Comparison of ENCODE assay signal across 14 cellular contexts in genomic region chr4:26346203-26346620, GRCh38. TPM values are rescaled to one million over a fixed set of nuclear protein-coding genes. Genes with fewer than 3 reads are reported as not detected.
A peak's percentile ranks its signal among the peaks of the same experiment; 100 is the strongest.
DNase-seq lines count a peak whose midpoint lies in the region; ATAC-seq, FAIRE-seq and TF ChIP-seq lines count a peak whose summit lies in the region.
"Had no signal": no experiment of that assay in that cellular context is flagged by ENCODE, and none has a peak within 500 bp of the region (broad histone marks: within the 10 kb centered on the region; RNA-seq: fewer than 3 reads in every experiment).

No MANE protein-coding gene starts in this region.

- H3K9me3 Mint-ChIP-seq in activated naive CD4-positive, alpha-beta T cell treated with anti-CD3 and anti-CD28 coated beads for 36 hours, result no peaks in the 10 kb centered on the region
- no peaks in the 10 kb centered on the region for H3K9me3 Mint-ChIP-seq in activated naive CD4-positive, alpha-beta T cell treated with anti-CD3 and anti-CD28 coated beads, Interleukin-2, amount 10 ng/mL, durations not matched to agents 7 days and 5 days
- H3K9me3 Mint-ChIP-seq: naive B cell had no signal

- CTCF ChIA-PET in activated naive CD4-positive, alpha-beta T cell treated with anti-CD3 and anti-CD28 coated beads for 36 hours (lab: Charles Lee), result interaction anchor here (0.7 to 4.1 kb wide), 2 partner anchors 15 to 64 kb away, joined by 3 to 33 read pairs; no protein-coding TSS in a partner anchor
- CTCF ChIA-PET in activated naive CD4-positive, alpha-beta T cell treated with anti-CD3 and anti-CD28 coated beads, Interleukin-2, amount 10 ng/mL, durations not matched to agents 7 days and 5 days (lab: Charles Lee), result interaction anchor here (0.6 kb wide), 1 partner anchor 82 kb away, joined by 3 read pairs; no protein-coding TSS in a partner anchor

- TF ChIP-seq CTCF in bronchial epithelial cell (IDR thresholded peaks at IDR 0.05; ENCODE audit: insufficient read depth, low read length, severe bottlenecking) (no peak), kidney (IDR thresholded peaks at IDR 0.05; ENCODE audit: borderline replicate concordance, extremely low read depth, insufficient read depth) (no peak)

- no peaks in the 10 kb centered on the region for H3K36me3 ChIP-seq in bronchial epithelial cell (ENCODE audit: control insufficient read depth, insufficient read depth, low read length)
- H3K36me3 ChIP-seq in iPS-20b (ENCODE audit: insufficient read depth, low read depth, low read length), result no peaks in the 10 kb centered on the region
- H3K36me3 ChIP-seq in kidney (ENCODE audit: control insufficient read depth in 1 of 2, insufficient read depth in 2 of 2, low read length in 2 of 2), result no peaks in the 10 kb centered on the region
- H3K36me3 ChIP-seq: gastrocnemius medialis had no signal

- H3K4me3 ChIP-seq in bronchial epithelial cell (ENCODE audit: low read depth, low read length), result no peak overlapping the region
- peak overlapping the region; percentile 11; the same call in 1 of the 2 replicates for H3K4me3 ChIP-seq in iPS-20b (ENCODE audit: low read length)
- no peak overlapping the region for H3K4me3 ChIP-seq in kidney (ENCODE audit: low read length in 2 of 2)

- H3K9ac ChIP-seq in iPS-20b (ENCODE audit: low read depth, low read length), result peak overlapping the region; percentile 26; the same call in 1 of the 2 replicates
- no peak overlapping the region for H3K9ac ChIP-seq in kidney (ENCODE audit: low read length in 2 of 2)

- H3K4me1 Mint-ChIP-seq in activated naive CD4-positive, alpha-beta T cell treated with anti-CD3 and anti-CD28 coated beads for 36 hours (ENCODE audit: low read depth), result peaks cover 71% of the 10 kb centered on the region
- peaks cover 20% of the 10 kb centered on the region for H3K4me1 Mint-ChIP-seq in activated naive CD4-positive, alpha-beta T cell treated with anti-CD3 and anti-CD28 coated beads, Interleukin-2, amount 10 ng/mL, durations not matched to agents 7 days and 5 days

- H3K4me1 ChIP-seq in iPS-20b (ENCODE audit: insufficient read depth, low read length), result peaks cover 19% of the 10 kb centered on the region
- H3K4me1 ChIP-seq in kidney (ENCODE audit: control insufficient read depth in 1 of 2, insufficient read depth in 1 of 2, low read depth in 1 of 2, low read length in 2 of 2), result peaks cover 6 to 14% of the 10 kb centered on the region in 2 donors

- FAIRE-seq in bronchial epithelial cell (lab: Jason Lieb, UNC) (no peak), kidney (lab: Jason Lieb, UNC) (no peak)
- FAIRE-seq: TTC549 had no signal

- H3K27ac ChIP-seq in iPS-20b (ENCODE audit: low read length) (no peak overlapping the region), kidney (ENCODE audit: low read depth in 2 of 2, low read length in 2 of 2) (no peak overlapping the region)

- no peak for ATAC-seq in GM18502 (IDR thresholded peaks at IDR 0.05; ENCODE audit: poor library complexity, unreplicated experiment)

- intact Hi-C loops in activated naive CD4-positive, alpha-beta T cell treated with anti-CD3 and anti-CD28 coated beads for 36 hours (cut with micrococcal nuclease), result no loop called here
- intact Hi-C loops in kidney (cut with DNase I), result no loop called here

- no peaks in the 10 kb centered on the region for H3K27me3 Mint-ChIP-seq in activated naive CD4-positive, alpha-beta T cell treated with anti-CD3 and anti-CD28 coated beads for 36 hours (ENCODE audit: low read depth)
- no peaks in the 10 kb centered on the region for H3K27me3 Mint-ChIP-seq in activated naive CD4-positive, alpha-beta T cell treated with anti-CD3 and anti-CD28 coated beads, Interleukin-2, amount 10 ng/mL, durations not matched to agents 7 days and 5 days
- H3K27me3 Mint-ChIP-seq: activated naive CD8-positive, alpha-beta T cell; IgD-negative memory B cell; naive B cell had no signal

- no peak for DNase-seq in activated naive CD4-positive, alpha-beta T cell treated with anti-CD3 and anti-CD28 coated beads for 36 hours
- no peak for DNase-seq in activated naive CD4-positive, alpha-beta T cell treated with anti-CD3 and anti-CD28 coated beads, Interleukin-2, amount 10 ng/mL, durations not matched to agents 7 days and 5 days
- DNase-seq in bronchial epithelial cell (ENCODE audit: low read depth) (peak; percentile 17), superior temporal gyrus (ENCODE audit: extremely low spot score) (peak; percentile 75), kidney (no peak)
- no peak for DNase-seq in stimulated activated CD8-positive, alpha-beta memory T cell treated with anti-CD3 and anti-CD28 coated beads, Interleukin-4, amount 100 ng/mL, for 48 hours
- DNase-seq: gastrocnemius medialis, naive B cell, NCI-H774 had no signal

- no peaks in the 10 kb centered on the region for H3K9me3 ChIP-seq in iPS-20b (ENCODE audit: insufficient read depth, low read depth, low read length)
- no peaks in the 10 kb centered on the region for H3K9me3 ChIP-seq in kidney (ENCODE audit: control insufficient read depth in 1 of 2, low read length in 2 of 2)
- H3K9me3 ChIP-seq: gastrocnemius medialis had no signal

- peaks cover 9% of the 10 kb centered on the region for H3K36me3 Mint-ChIP-seq in activated naive CD4-positive, alpha-beta T cell treated with anti-CD3 and anti-CD28 coated beads for 36 hours (ENCODE audit: low read depth)
- H3K36me3 Mint-ChIP-seq in activated naive CD4-positive, alpha-beta T cell treated with anti-CD3 and anti-CD28 coated beads, Interleukin-2, amount 10 ng/mL, durations not matched to agents 7 days and 5 days, result peaks cover 5% of the 10 kb centered on the region
- H3K36me3 Mint-ChIP-seq: naive B cell had no signal

- no peaks in the 10 kb centered on the region for H3K27me3 ChIP-seq in bronchial epithelial cell (ENCODE audit: control insufficient read depth, insufficient read depth, low read length)
- no peaks in the 10 kb centered on the region for H3K27me3 ChIP-seq in iPS-20b (ENCODE audit: insufficient read depth, low read length)
- H3K27me3 ChIP-seq: gastrocnemius medialis had no signal

- H3K27ac Mint-ChIP-seq in activated naive CD4-positive, alpha-beta T cell treated with anti-CD3 and anti-CD28 coated beads for 36 hours, result peak overlapping the region; percentile 12
- H3K27ac Mint-ChIP-seq in activated naive CD4-positive, alpha-beta T cell treated with anti-CD3 and anti-CD28 coated beads, Interleukin-2, amount 10 ng/mL, durations not matched to agents 7 days and 5 days, result no peak overlapping the region
- H3K27ac Mint-ChIP-seq: activated naive CD8-positive, alpha-beta T cell had no signal

- H3K4me3 Mint-ChIP-seq in activated naive CD4-positive, alpha-beta T cell treated with anti-CD3 and anti-CD28 coated beads for 36 hours, result no peak overlapping the region
- no peak overlapping the region for H3K4me3 Mint-ChIP-seq in activated naive CD4-positive, alpha-beta T cell treated with anti-CD3 and anti-CD28 coated beads, Interleukin-2, amount 10 ng/mL, durations not matched to agents 7 days and 5 days
- H3K4me3 Mint-ChIP-seq: activated naive CD8-positive, alpha-beta T cell; IgD-negative memory B cell; naive B cell had no signal

RNA-seq across cellular contexts. Expression of gene RBPJ, which starts 25.4 kb away (rescaled TPM):
- total RNA-seq in activated naive CD4-positive, alpha-beta T cell treated with anti-CD3 and anti-CD28 coated beads for 36 hours, result 100 to 1,000 TPM; 114 to 118 TPM
- total RNA-seq in bronchial epithelial cell, result 26.6 and 34.5 TPM in 2 replicates
- total RNA-seq in kidney, result 77.6 TPM
- 28.5 TPM for polyA plus RNA-seq in kidney (ENCODE audit: insufficient read depth, low read depth, low replicate concordance)

Comparison
In these comparisons a context has a peak if more than half of its experiments do, and no peak if none do; other contexts are left out.
1. DNase-seq: peak in bronchial epithelial cell (single experiment) and superior temporal gyrus (single experiment); none in activated naive CD4-positive, alpha-beta T cell treated with anti-CD3 and anti-CD28 coated beads for 36 hours (single experiment), activated naive CD4-positive, alpha-beta T cell treated with anti-CD3 and anti-CD28 coated beads, Interleukin-2, amount 10 ng/mL, durations not matched to agents 7 days and 5 days (single experiment), kidney (single experiment) and stimulated activated CD8-positive, alpha-beta memory T cell treated with anti-CD3 and anti-CD28 coated beads, Interleukin-4, amount 100 ng/mL, for 48 hours (single experiment).